Comparison of ENCODE assay signal across 23 cellular contexts in genomic region chr4:56570041-56570440, GRCh38.
A peak's percentile ranks its signal among the peaks of the same experiment; 100 is the strongest.
DNase-seq lines count a peak whose midpoint lies in the region; FAIRE-seq and TF ChIP-seq lines count a peak whose summit lies in the region.
"Had no signal": no experiment of that assay in that cellular context is flagged by ENCODE, and none has a peak within 500 bp of the region (broad histone marks: within the 10 kb centered on the region; RNA-seq: fewer than 3 reads in every experiment).

No MANE protein-coding gene starts in this region.

- no peaks in the 10 kb centered on the region for H3K36me3 ChIP-seq in brain microvascular endothelial cell (replicated peaks)
- H3K36me3 ChIP-seq: SJSA1 had no signal

- no peaks in the 10 kb centered on the region for H3K27me3 ChIP-seq in brain microvascular endothelial cell (replicated peaks)

- in situ Hi-C loops in brain microvascular endothelial cell (cut with HindIII; ENCODE audit: low pct_ligation_motif_present, low sequenced_read_pairs), result no loop called here

- FAIRE-seq in frontal cortex (lab: Jason Lieb, UNC), result no peak
- FAIRE-seq: A204.1, GM12891, HepG2 had no signal

- DNase-seq in EH (ENCODE audit: low read depth) (peak; percentile 13), NCI-H226 (peak; percentile 60), brain microvascular endothelial cell (peak; percentile 82), non-pigmented ciliary epithelial cell (ENCODE audit: low read depth) (peak; percentile 55), AG20443 (ENCODE audit: low spot score) (no peak), frontal cortex (ENCODE audit: low spot score in 2 of 2) (no peak), retina (no peak)
- no peak for DNase-seq in activated effector memory CD4-positive, alpha-beta T cell treated with anti-CD3 and anti-CD28 coated beads, Interleukin-2, amount 50 U/mL, for 16 hours
- DNase-seq: CD4-positive, CD25-positive, alpha-beta regulatory T cell; DMS79; H9; HFFc6; KG1; NCI-H1694; NCI-H2081; NCI-H2171 treated with DMSO at 0.1 percent for 48 hours; NCI-H446; NCI-H526 had no signal

- peak overlapping the region; percentile 53 for H3K27ac ChIP-seq in brain microvascular endothelial cell
- H3K27ac ChIP-seq: HL-60, SJSA1 had no signal

- TF ChIP-seq CTCF in brain microvascular endothelial cell (IDR thresholded peaks at IDR 0.05; ENCODE audit: low read depth, low read length, missing control alignments), result no peak

- H3K4me3 ChIP-seq in brain microvascular endothelial cell (ENCODE audit: low read depth, low read length), result no peak overlapping the region
- H3K4me3 ChIP-seq: SJSA1 had no signal

Comparison
In these comparisons a context has a peak if more than half of its experiments do, and no peak if none do; other contexts are left out.
1. DNase-seq: peak in EH (single experiment), NCI-H226 (single experiment), brain microvascular endothelial cell (single experiment) and non-pigmented ciliary epithelial cell (single experiment); none in AG20443 (single experiment), activated effector memory CD4-positive, alpha-beta T cell treated with anti-CD3 and anti-CD28 coated beads, Interleukin-2, amount 50 U/mL, for 16 hours (single experiment), frontal cortex (0 of 2) and retina (single experiment).